8 cellular contexts compared by ENCODE assay signal in genomic region chr13:78241278-78241919, GRCh38.
DNase-seq lines count a peak whose midpoint lies in the region; ATAC-seq and TF ChIP-seq lines count a peak whose summit lies in the region.

No MANE protein-coding gene starts in this region.

- no peak overlapping the region for H3K4me3 ChIP-seq in MM.1S (ENCODE audit: low read length)

- no peaks in the 10 kb centered on the region for H3K27me3 ChIP-seq in MM.1S (replicated peaks; ENCODE audit: insufficient read depth, low read length)

- H3K27ac ChIP-seq in MM.1S (ENCODE audit: low read length) = no peak overlapping the region

- H3K9ac ChIP-seq in MM.1S (ENCODE audit: low read length) = no peak overlapping the region

- H3K9me2 ChIP-seq in MM.1S (replicated peaks; ENCODE audit: insufficient read depth, low read length) = no peaks in the 10 kb centered on the region

- H3K79me2 ChIP-seq in MM.1S (ENCODE audit: low read length) = no peaks in the 10 kb centered on the region

- H4K20me1 ChIP-seq in MM.1S (ENCODE audit: insufficient read depth, low read length) = no peaks in the 10 kb centered on the region

- ATAC-seq in GM19043 (IDR thresholded peaks at IDR 0.05; ENCODE audit: low read depth, unreplicated experiment) = peak; percentile 71
- no peak for ATAC-seq in HG03139 (IDR thresholded peaks at IDR 0.05; ENCODE audit: unreplicated experiment)
- ATAC-seq in HG03520 (IDR thresholded peaks at IDR 0.05; ENCODE audit: unreplicated experiment) = no peak

- no peaks in the 10 kb centered on the region for H3K9me3 ChIP-seq in MM.1S (replicated peaks; ENCODE audit: insufficient read depth, low read length)

- H3K36me3 ChIP-seq in MM.1S (replicated peaks; ENCODE audit: insufficient read depth, low read length) = no peaks in the 10 kb centered on the region

- H2AFZ ChIP-seq in MM.1S (ENCODE audit: low read length) = no peak overlapping the region

- H3F3A ChIP-seq in MM.1S (ENCODE audit: insufficient read depth, low read length) = no peaks in the 10 kb centered on the region

- DNase-seq in D341Med (ENCODE audit: low spot score) (peak; percentile 69), MM.1S (peak; percentile 34), SW480 (ENCODE audit: low spot score) (peak; percentile 32), globus pallidus (ENCODE audit: low spot score) (peak; percentile 6)
- DNase-seq in stimulated activated CD4-positive, alpha-beta T cell treated with anti-CD3 and anti-CD28 coated beads, Interleukin-1b, Interleukin-23, amount 100 ng/mL, for 48 hours = peak; percentile 5

- no peak overlapping the region for H3K4me2 ChIP-seq in MM.1S (ENCODE audit: low read depth, low read length)

- peak; percentile 78 for TF ChIP-seq CTCF in MM.1S (IDR thresholded peaks at IDR 0.05; ENCODE audit: low read length)

- peaks cover 5% of the 10 kb centered on the region for H3K4me1 ChIP-seq in MM.1S (ENCODE audit: low read length)

Comparison
In these comparisons a context has a peak if more than half of its experiments do, and no peak if none do; other contexts are left out.
1. DNase-seq: peak in every context shown above with its lines; median percentile 69 in D341Med; 34 in MM.1S; 32 in SW480; 6 in globus pallidus; 5 in stimulated activated CD4-positive, alpha-beta T cell treated with anti-CD3 and anti-CD28 coated beads, Interleukin-1b, Interleukin-23, amount 100 ng/mL, for 48 hours.